ENCODE assay signal across 1 cellular context in genomic region chr11:118916842-118917388, GRCh38.
A peak's percentile ranks its signal among the peaks of the same experiment; 100 is the strongest.
TF ChIP-seq lines count a peak whose summit lies in the region.

No MANE protein-coding gene starts in this region.

TF ChIP-seq in HepG2, 621 proteins besides CTCF, POLR2A, EP300 and RAD21 (continued from another document and continues in another):
- no peak for TF ChIP-seq HNRNPH1 (optimal IDR thresholded peaks at IDR 0.05; ENCODE audit: low read depth, low read length)
- peak; percentile 34; the same call in 1 of the 2 replicates for TF ChIP-seq PAXIP1 (CRISPR knock-in tag; conservative IDR thresholded peaks at IDR 0.05)
- no peak for TF ChIP-seq HNRNPK (IDR thresholded peaks at IDR 0.05; ENCODE audit: low read depth, low read length, poor library complexity, severe bottlenecking)
- no peak for TF ChIP-seq TSC22D2 (CRISPR knock-in tag; IDR thresholded peaks at IDR 0.05; ENCODE audit: borderline replicate concordance)
- TF ChIP-seq ZNF558 (CRISPR knock-in tag; IDR thresholded peaks at IDR 0.05; ENCODE audit: borderline replicate concordance) = no peak
- no peak for TF ChIP-seq NR2C2 (CRISPR knock-in tag; IDR thresholded peaks at IDR 0.05; ENCODE audit: borderline replicate concordance)
- no peak for TF ChIP-seq ZFP37 (CRISPR knock-in tag; IDR thresholded peaks at IDR 0.05; ENCODE audit: borderline replicate concordance)
- TF ChIP-seq STAG1 (CRISPR knock-in tag; IDR thresholded peaks at IDR 0.05) = no peak
- no peak for TF ChIP-seq HNRNPLL (IDR thresholded peaks at IDR 0.05; ENCODE audit: low read depth, low read length, poor library complexity, severe bottlenecking)
- no peak for TF ChIP-seq KMT2A (CRISPR knock-in tag; IDR thresholded peaks at IDR 0.05)
- TF ChIP-seq SOX5 (CRISPR knock-in tag; IDR thresholded peaks at IDR 0.05; ENCODE audit: borderline replicate concordance) = 0 out of 2 replicates have a peak, but pooled peaks have one; percentile 16
- TF ChIP-seq HDAC1 (CRISPR knock-in tag; IDR thresholded peaks at IDR 0.05) = 0 out of 2 replicates have a peak, but pooled peaks have one; percentile 18
- TF ChIP-seq HNF4G (IDR thresholded peaks at IDR 0.05; ENCODE audit: borderline replicate concordance, low read depth, low read length) = no peak
- no peak for TF ChIP-seq HNF4G (CRISPR knock-in tag; IDR thresholded peaks at IDR 0.05; ENCODE audit: borderline replicate concordance, low read depth)
- TF ChIP-seq REXO4 (CRISPR knock-in tag; IDR thresholded peaks at IDR 0.05; ENCODE audit: borderline replicate concordance) = no peak
- TF ChIP-seq ZFP36L1 (CRISPR knock-in tag; IDR thresholded peaks at IDR 0.05) = no peak
- no peak for TF ChIP-seq BORCS8-MEF2B (CRISPR knock-in tag; IDR thresholded peaks at IDR 0.05)
- 0 out of 2 replicates have a peak, but pooled peaks have one; percentile 12 for TF ChIP-seq KDM2A (CRISPR knock-in tag; IDR thresholded peaks at IDR 0.05; ENCODE audit: borderline replicate concordance, low read depth)
- no peak for TF ChIP-seq PRPF4 (IDR thresholded peaks at IDR 0.05; ENCODE audit: low read depth, low read length, poor library complexity, severe bottlenecking)
- no peak for TF ChIP-seq THAP7 (CRISPR knock-in tag; IDR thresholded peaks at IDR 0.05)
- no peak for TF ChIP-seq RFX5 (IDR thresholded peaks at IDR 0.05; ENCODE audit: low read depth, low read length)
- TF ChIP-seq ZEB1 (IDR thresholded peaks at IDR 0.05; ENCODE audit: insufficient replicate concordance, low read depth) = no peak
- TF ChIP-seq ZNF710 (CRISPR knock-in tag; IDR thresholded peaks at IDR 0.05; ENCODE audit: borderline replicate concordance) = peak; percentile 48; the same call in 1 of the 2 replicates
- TF ChIP-seq ZBTB34 (CRISPR knock-in tag; IDR thresholded peaks at IDR 0.05) = 0 out of 2 replicates have a peak, but pooled peaks have one; percentile 33
- peak; percentile 35; the same call in 1 of the 2 replicates for TF ChIP-seq ZBTB7B (CRISPR knock-in tag; IDR thresholded peaks at IDR 0.05)
- no peak for TF ChIP-seq ZNF333 (CRISPR knock-in tag; IDR thresholded peaks at IDR 0.05; ENCODE audit: borderline replicate concordance)
- no peak for TF ChIP-seq E2F5 (CRISPR knock-in tag; conservative IDR thresholded peaks at IDR 0.05)
- TF ChIP-seq IRF1 (CRISPR knock-in tag; IDR thresholded peaks at IDR 0.05; ENCODE audit: low read depth) = no peak
- no peak for TF ChIP-seq HBP1 (CRISPR knock-in tag; IDR thresholded peaks at IDR 0.05; ENCODE audit: low read depth)
- TF ChIP-seq KLF6 (CRISPR knock-in tag; IDR thresholded peaks at IDR 0.05) = 0 out of 2 replicates have a peak, but pooled peaks have one; percentile 3
- no peak for TF ChIP-seq CREM (IDR thresholded peaks at IDR 0.05)
- no peak for TF ChIP-seq CREM (CRISPR knock-in tag; IDR thresholded peaks at IDR 0.05)
- 0 out of 2 replicates have a peak, but pooled peaks have one; percentile 27 for TF ChIP-seq DMAP1 (CRISPR knock-in tag; IDR thresholded peaks at IDR 0.05)
- no peak for TF ChIP-seq ADNP (CRISPR knock-in tag; IDR thresholded peaks at IDR 0.05)
- no peak for TF ChIP-seq ZBTB7A (CRISPR knock-in tag; IDR thresholded peaks at IDR 0.05)
- TF ChIP-seq KLF15 (CRISPR knock-in tag; IDR thresholded peaks at IDR 0.05; ENCODE audit: borderline replicate concordance) = no peak
- peak; percentile 77; the same call in 1 of the 2 replicates for TF ChIP-seq RXRA (CRISPR knock-in tag; IDR thresholded peaks at IDR 0.05)
- TF ChIP-seq FOXP1 (IDR thresholded peaks at IDR 0.05) = no peak
- TF ChIP-seq FOXP1 (CRISPR knock-in tag; IDR thresholded peaks at IDR 0.05) = no peak
- TF ChIP-seq ARNT (IDR thresholded peaks at IDR 0.05) = no peak
- TF ChIP-seq ZNF788 (CRISPR knock-in tag; IDR thresholded peaks at IDR 0.05; ENCODE audit: borderline replicate concordance) = no peak
- TF ChIP-seq CSRNP2 (CRISPR knock-in tag; conservative IDR thresholded peaks at IDR 0.05; ENCODE audit: low read depth) = no peak
- no peak for TF ChIP-seq ZBTB2 (CRISPR knock-in tag; IDR thresholded peaks at IDR 0.05; ENCODE audit: low read depth)
- no peak for TF ChIP-seq FOSL2 (CRISPR knock-in tag; IDR thresholded peaks at IDR 0.05)
- TF ChIP-seq ZNF530 (CRISPR knock-in tag; IDR thresholded peaks at IDR 0.05; ENCODE audit: low read depth) = no peak
- TF ChIP-seq MEIS2 (CRISPR knock-in tag; IDR thresholded peaks at IDR 0.05) = no peak
- no peak for TF ChIP-seq EEA1 (CRISPR knock-in tag; IDR thresholded peaks at IDR 0.05; ENCODE audit: borderline replicate concordance)
- no peak for TF ChIP-seq TOE1 (CRISPR knock-in tag; IDR thresholded peaks at IDR 0.05)
- no peak for TF ChIP-seq ZNF670 (CRISPR knock-in tag; IDR thresholded peaks at IDR 0.05; ENCODE audit: borderline replicate concordance)
- no peak for TF ChIP-seq RBAK (CRISPR knock-in tag; IDR thresholded peaks at IDR 0.05)
- TF ChIP-seq ZNF724P (CRISPR knock-in tag; IDR thresholded peaks at IDR 0.05; ENCODE audit: borderline replicate concordance) = no peak
- TF ChIP-seq ZNF576 (CRISPR knock-in tag; IDR thresholded peaks at IDR 0.05) = no peak
- TF ChIP-seq TAF15 (IDR thresholded peaks at IDR 0.05; ENCODE audit: low read depth, low read length, poor library complexity, severe bottlenecking) = no peak
- TF ChIP-seq NFIB (CRISPR knock-in tag; IDR thresholded peaks at IDR 0.05; ENCODE audit: borderline replicate concordance) = no peak
- TF ChIP-seq HINFP (CRISPR knock-in tag; IDR thresholded peaks at IDR 0.05; ENCODE audit: low read depth) = no peak
- no peak for TF ChIP-seq FOXC1 (CRISPR knock-in tag; IDR thresholded peaks at IDR 0.05; ENCODE audit: borderline replicate concordance)
- TF ChIP-seq ZMYM2 (CRISPR knock-in tag; IDR thresholded peaks at IDR 0.05) = no peak
